15 cellular contexts compared by ENCODE assay signal in genomic region chr2:69202323-69202722, GRCh38.
DNase-seq lines count a peak whose midpoint lies in the region; ATAC-seq and TF ChIP-seq lines count a peak whose summit lies in the region.
"Had no signal": no experiment of that assay in that cellular context is flagged by ENCODE, and none has a peak within 500 bp of the region (broad histone marks: within the 10 kb centered on the region; RNA-seq: fewer than 3 reads in every experiment).

No MANE protein-coding gene starts in this region.

- TF ChIP-seq EP300 in esophagus muscularis mucosa (IDR thresholded peaks at IDR 0.05) = no peak

- in situ Hi-C loops in SK-MEL-5 (cut with HindIII; ENCODE audit: low pct_unique_long_range_greater_than_20kb, low sequenced_read_pairs) = no loop called here

- intact Hi-C loops in left ventricle myocardium superior (cut with micrococcal nuclease) = no loop called here
- intact Hi-C loops in tibial artery (cut with DNase I; ENCODE audit: low total_unique reads) = no loop called here
- intact Hi-C loops in esophagus muscularis mucosa (cut with DNase I) = no loop called here

- peak; percentile 16 for ATAC-seq in left ventricle myocardium superior
- ATAC-seq: CD8-positive, alpha-beta T cell had no signal

- H3K9me3 ChIP-seq in tibial artery (no peaks in the 10 kb centered on the region), esophagus muscularis mucosa (no peaks in the 10 kb centered on the region)
- H3K9me3 ChIP-seq: Peyer's patch had no signal

- DNase-seq in HT1080 (ENCODE audit: low read depth) = peak; percentile 68
- DNase-seq in SK-MEL-5 (ENCODE audit: low read depth, low spot score) = peak; percentile 68
- DNase-seq in left ventricle myocardium superior = no peak
- no peak for DNase-seq in tibial artery
- no peak for DNase-seq in esophagus muscularis mucosa (ENCODE audit: extremely low spot score)
- no peak for DNase-seq in nucleus accumbens (lab: John Stamatoyannopoulos, UW)
- no peak for DNase-seq in NCI-H128 (lab: John Stamatoyannopoulos, UW; ENCODE audit: unreplicated experiment)
- DNase-seq: CD8-positive, alpha-beta T cell; DMS79; NCI-H1436; NCI-H1930; NCI-H526; Peyer's patch had no signal

- peaks cover 0 to 33% (median 9%) of the 10 kb centered on the region in 3 donors for H3K36me3 ChIP-seq in tibial artery
- peaks cover 0 to 11% (median 5%) of the 10 kb centered on the region in 4 donors for H3K36me3 ChIP-seq in esophagus muscularis mucosa
- H3K36me3 ChIP-seq: BLaER1 treated with 17β-estradiol and CSF1 and Interleukin-3, amounts not matched to agents 10 nM and 100 nM; Peyer's patch had no signal

- H3K4me3 ChIP-seq in tibial artery (no peak overlapping the region), esophagus muscularis mucosa (no peak overlapping the region)
- H3K4me3 ChIP-seq: BLaER1 treated with 17β-estradiol and CSF1 and Interleukin-3, amounts not matched to agents 10 nM and 100 nM; Peyer's patch; SK-N-MC had no signal

- H3K27me3 ChIP-seq in tibial artery = no peaks in the 10 kb centered on the region
- no peaks in the 10 kb centered on the region for H3K27me3 ChIP-seq in esophagus muscularis mucosa
- H3K27me3 ChIP-seq: BLaER1 treated with 17β-estradiol and CSF1 and Interleukin-3, amounts not matched to agents 10 nM and 100 nM; Peyer's patch had no signal

- H3K27ac ChIP-seq in tibial artery (peak overlapping the region; percentile 6 to 23), esophagus muscularis mucosa (replicated peaks in 1 of 4) (peak overlapping the region in 2 of 4 donors; percentile 43 to 52)
- H3K27ac ChIP-seq: BLaER1 treated with 17β-estradiol and CSF1 and Interleukin-3, amounts not matched to agents 10 nM and 100 nM; SK-N-MC had no signal

- TF ChIP-seq POLR2A in esophagus muscularis mucosa (IDR thresholded peaks at IDR 0.05; ENCODE audit: low read depth) = no peak

- 81% methylated on average over 3 of the region's 3 CpGs for WGBS in esophagus muscularis mucosa

- TF ChIP-seq CTCF in tibial artery (IDR thresholded peaks at IDR 0.05) (no peak), esophagus muscularis mucosa (IDR thresholded peaks at IDR 0.05) (no peak)

- H3K4me1 ChIP-seq in tibial artery (peaks cover 0 to 53% (median 7%) of the 10 kb centered on the region in 4 donors), esophagus muscularis mucosa (peaks cover 11 to 41% (median 18%) of the 10 kb centered on the region in 4 donors)
- H3K4me1 ChIP-seq: Peyer's patch had no signal

Comparison
In these comparisons a context has a peak if more than half of its experiments do, and no peak if none do; other contexts are left out.
1. DNase-seq: peak in HT1080 (single experiment) and SK-MEL-5 (single experiment); none in left ventricle myocardium superior (single experiment), tibial artery (0 of 2), esophagus muscularis mucosa (single experiment), nucleus accumbens (0 of 56) and NCI-H128 (single experiment).